In the genomic region with DNA sequence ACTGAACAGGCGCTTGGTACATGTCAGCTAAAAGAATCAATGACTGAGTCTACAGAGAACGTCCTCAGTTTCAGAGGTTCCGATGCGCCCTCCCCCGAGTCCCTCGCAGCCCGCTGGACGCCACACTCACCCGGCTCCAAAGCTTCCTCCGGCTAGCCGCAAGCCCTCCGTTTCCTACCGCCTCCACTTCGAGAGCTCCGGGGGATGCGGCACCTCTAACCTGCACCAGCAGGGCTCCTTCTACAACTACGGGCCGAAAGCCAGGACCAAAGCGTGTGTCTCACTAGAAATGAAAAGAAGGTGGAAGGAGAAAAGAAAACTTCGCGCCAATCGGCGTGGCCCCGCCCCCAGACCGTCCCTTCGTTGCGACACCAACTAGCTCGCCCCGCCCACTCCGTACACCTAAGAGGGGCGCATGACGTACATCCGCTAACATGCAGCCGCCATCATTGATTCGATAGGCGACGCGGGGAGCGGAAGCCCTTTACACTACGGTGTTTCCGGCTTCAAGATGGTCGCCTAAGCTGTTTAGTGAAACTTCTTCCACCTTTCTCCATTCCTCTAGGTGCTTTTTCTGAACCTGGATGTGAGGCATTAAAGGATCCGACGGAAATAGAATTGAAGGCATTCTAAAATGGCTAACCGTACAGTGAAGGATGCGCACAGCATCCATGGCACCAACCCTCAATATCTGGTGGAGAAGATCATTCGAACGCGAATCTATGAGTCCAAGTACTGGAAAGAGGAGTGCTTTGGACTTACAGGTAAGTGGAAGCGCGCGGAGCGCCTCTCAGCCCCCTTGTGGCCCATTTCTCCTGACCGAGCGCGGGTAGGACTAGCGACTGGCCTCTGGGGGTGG, we compare ENCODE assay signal across 1 cellular context.
TF ChIP-seq lines count a peak whose summit lies in the region.

ORC1 (minus strand) TSS at position 308 of the 859 bp plus-strand sequence. CDS start 2,200 bp downstream, outside the sequence.
A gene with protein sequence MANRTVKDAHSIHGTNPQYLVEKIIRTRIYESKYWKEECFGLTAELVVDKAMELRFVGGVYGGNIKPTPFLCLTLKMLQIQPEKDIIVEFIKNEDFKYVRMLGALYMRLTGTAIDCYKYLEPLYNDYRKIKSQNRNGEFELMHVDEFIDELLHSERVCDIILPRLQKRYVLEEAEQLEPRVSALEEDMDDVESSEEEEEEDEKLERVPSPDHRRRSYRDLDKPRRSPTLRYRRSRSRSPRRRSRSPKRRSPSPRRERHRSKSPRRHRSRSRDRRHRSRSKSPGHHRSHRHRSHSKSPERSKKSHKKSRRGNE (plus strand): TSS at position 487 of the 859 bp plus-strand sequence. CDS start 148 bp downstream, at position 635.

TF ChIP-seq in K562, 482 proteins besides CTCF, POLR2A, EP300 and RAD21 (continued from another document and continues in another):
- TF ChIP-seq ZBTB11 (CRISPR knock-in tag; IDR thresholded peaks at IDR 0.05) (peak in 1 of 3 experiments; percentile 85; a peak in 2 of 6 replicates), CBFB (CRISPR knock-in tag; IDR thresholded peaks at IDR 0.05) (0 out of 2 replicates have a peak, but pooled peaks have one; percentile 45), ZNF174 (CRISPR knock-in tag; IDR thresholded peaks at IDR 0.05) (0 out of 2 replicates have a peak, but pooled peaks have one; percentile 18), GTF2E2 (tag; IDR thresholded peaks at IDR 0.05) (peak; percentile 92; the same call in 1 of the 2 replicates), TBP (optimal IDR thresholded peaks at IDR 0.05; ENCODE audit: low read depth, low read length) (peak; percentile 88), GABPA (tag; conservative IDR thresholded peaks at IDR 0.05; ENCODE audit: low read depth) (peak; percentile 98), CHAMP1 (IDR thresholded peaks at IDR 0.05) (peak; percentile 67; the same call in 1 of the 2 replicates), CBX2 (IDR thresholded peaks at IDR 0.05; ENCODE audit: insufficient read depth, low read length, poor library complexity, severe bottlenecking) (no peak), ASH1L (IDR thresholded peaks at IDR 0.05; ENCODE audit: borderline replicate concordance, low read depth, partially characterized antibody) (no peak), ELF1 (tag; IDR thresholded peaks at IDR 0.05) (peak; percentile 78), TCF7L2 (IDR thresholded peaks at IDR 0.05; ENCODE audit: low read depth, low read length) (no peak), ZNF23 (CRISPR knock-in tag; IDR thresholded peaks at IDR 0.05) (no peak), TARDBP (IDR thresholded peaks at IDR 0.05) (peak; percentile 63; the same call in 1 of the 2 replicates), PHF20 (IDR thresholded peaks at IDR 0.05; ENCODE audit: partially characterized antibody) (peak; percentile 91), CC2D1A (IDR thresholded peaks at IDR 0.05) (no peak), FOSL1 (tag; conservative IDR thresholded peaks at IDR 0.05) (peak; percentile 29; the same call in 1 of the 2 replicates), NRF1 (conservative IDR thresholded peaks at IDR 0.05 in 1 of 2, IDR thresholded peaks at IDR 0.05 in 1 of 2) (peak; percentile 73 to 74), HDAC3 (IDR thresholded peaks at IDR 0.05; ENCODE audit: borderline replicate concordance, partially characterized antibody) (peak; percentile 48), FOXM1 (IDR thresholded peaks at IDR 0.05; ENCODE audit: low read depth) (no peak), FOXM1 (CRISPR knock-in tag; IDR thresholded peaks at IDR 0.05; ENCODE audit: low read depth) (peak; percentile 90; the same call in 1 of the 2 replicates), ZNF592 (IDR thresholded peaks at IDR 0.05) (0 out of 2 replicates have a peak, but pooled peaks have one; percentile 5), MITF (IDR thresholded peaks at IDR 0.05) (no peak), ESRRB (CRISPR knock-in tag; IDR thresholded peaks at IDR 0.05; ENCODE audit: borderline replicate concordance) (no peak), ZNF431 (CRISPR knock-in tag; IDR thresholded peaks at IDR 0.05) (peak; percentile 27; the same call in 1 of the 2 replicates), NR2C1 (IDR thresholded peaks at IDR 0.05) (peak; percentile 54; the same call in 1 of the 2 replicates), NR2C1 (tag; IDR thresholded peaks at IDR 0.05) (no peak), FIP1L1 (IDR thresholded peaks at IDR 0.05; ENCODE audit: low read depth, low read length, poor library complexity, severe bottlenecking) (no peak), HOXB6 (CRISPR knock-in tag; IDR thresholded peaks at IDR 0.05; ENCODE audit: borderline replicate concordance) (no peak), CCNT2 (IDR thresholded peaks at IDR 0.05; ENCODE audit: borderline replicate concordance, extremely low read depth, insufficient read length, low read depth, low read length) (peak; percentile 56), CSDE1 (IDR thresholded peaks at IDR 0.05) (peak in 1 of 2 experiments; percentile 79; a peak in 1 of 4 replicates), NFIX (CRISPR knock-in tag; IDR thresholded peaks at IDR 0.05; ENCODE audit: low read depth) (no peak), TFAP4 (CRISPR knock-in tag; IDR thresholded peaks at IDR 0.05; ENCODE audit: borderline replicate concordance) (peak; percentile 76; the same call in 1 of the 2 replicates)
- TF ChIP-seq, protein P1, sequence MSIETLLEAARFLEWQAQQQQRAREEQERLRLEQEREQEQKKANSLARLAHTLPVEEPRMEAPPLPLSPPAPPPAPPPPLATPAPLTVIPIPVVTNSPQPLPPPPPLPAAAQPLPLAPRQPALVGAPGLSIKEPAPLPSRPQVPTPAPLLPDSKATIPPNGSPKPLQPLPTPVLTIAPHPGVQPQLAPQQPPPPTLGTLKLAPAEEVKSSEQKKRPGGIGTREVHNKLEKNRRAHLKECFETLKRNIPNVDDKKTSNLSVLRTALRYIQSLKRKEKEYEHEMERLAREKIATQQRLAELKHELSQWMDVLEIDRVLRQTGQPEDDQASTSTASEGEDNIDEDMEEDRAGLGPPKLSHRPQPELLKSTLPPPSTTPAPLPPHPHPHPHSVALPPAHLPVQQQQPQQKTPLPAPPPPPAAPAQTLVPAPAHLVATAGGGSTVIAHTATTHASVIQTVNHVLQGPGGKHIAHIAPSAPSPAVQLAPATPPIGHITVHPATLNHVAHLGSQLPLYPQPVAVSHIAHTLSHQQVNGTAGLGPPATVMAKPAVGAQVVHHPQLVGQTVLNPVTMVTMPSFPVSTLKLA (conservative IDR thresholded peaks at IDR 0.05): peak; percentile 62 to 82
- TF ChIP-seq, protein P2, sequence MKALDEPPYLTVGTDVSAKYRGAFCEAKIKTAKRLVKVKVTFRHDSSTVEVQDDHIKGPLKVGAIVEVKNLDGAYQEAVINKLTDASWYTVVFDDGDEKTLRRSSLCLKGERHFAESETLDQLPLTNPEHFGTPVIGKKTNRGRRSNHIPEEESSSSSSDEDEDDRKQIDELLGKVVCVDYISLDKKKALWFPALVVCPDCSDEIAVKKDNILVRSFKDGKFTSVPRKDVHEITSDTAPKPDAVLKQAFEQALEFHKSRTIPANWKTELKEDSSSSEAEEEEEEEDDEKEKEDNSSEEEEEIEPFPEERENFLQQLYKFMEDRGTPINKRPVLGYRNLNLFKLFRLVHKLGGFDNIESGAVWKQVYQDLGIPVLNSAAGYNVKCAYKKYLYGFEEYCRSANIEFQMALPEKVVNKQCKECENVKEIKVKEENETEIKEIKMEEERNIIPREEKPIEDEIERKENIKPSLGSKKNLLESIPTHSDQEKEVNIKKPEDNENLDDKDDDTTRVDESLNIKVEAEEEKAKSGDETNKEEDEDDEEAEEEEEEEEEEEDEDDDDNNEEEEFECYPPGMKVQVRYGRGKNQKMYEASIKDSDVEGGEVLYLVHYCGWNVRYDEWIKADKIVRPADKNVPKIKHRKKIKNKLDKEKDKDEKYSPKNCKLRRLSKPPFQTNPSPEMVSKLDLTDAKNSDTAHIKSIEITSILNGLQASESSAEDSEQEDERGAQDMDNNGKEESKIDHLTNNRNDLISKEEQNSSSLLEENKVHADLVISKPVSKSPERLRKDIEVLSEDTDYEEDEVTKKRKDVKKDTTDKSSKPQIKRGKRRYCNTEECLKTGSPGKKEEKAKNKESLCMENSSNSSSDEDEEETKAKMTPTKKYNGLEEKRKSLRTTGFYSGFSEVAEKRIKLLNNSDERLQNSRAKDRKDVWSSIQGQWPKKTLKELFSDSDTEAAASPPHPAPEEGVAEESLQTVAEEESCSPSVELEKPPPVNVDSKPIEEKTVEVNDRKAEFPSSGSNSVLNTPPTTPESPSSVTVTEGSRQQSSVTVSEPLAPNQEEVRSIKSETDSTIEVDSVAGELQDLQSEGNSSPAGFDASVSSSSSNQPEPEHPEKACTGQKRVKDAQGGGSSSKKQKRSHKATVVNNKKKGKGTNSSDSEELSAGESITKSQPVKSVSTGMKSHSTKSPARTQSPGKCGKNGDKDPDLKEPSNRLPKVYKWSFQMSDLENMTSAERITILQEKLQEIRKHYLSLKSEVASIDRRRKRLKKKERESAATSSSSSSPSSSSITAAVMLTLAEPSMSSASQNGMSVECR (CRISPR knock-in tag; IDR thresholded peaks at IDR 0.05): peak; percentile 97
